In the genomic region with DNA sequence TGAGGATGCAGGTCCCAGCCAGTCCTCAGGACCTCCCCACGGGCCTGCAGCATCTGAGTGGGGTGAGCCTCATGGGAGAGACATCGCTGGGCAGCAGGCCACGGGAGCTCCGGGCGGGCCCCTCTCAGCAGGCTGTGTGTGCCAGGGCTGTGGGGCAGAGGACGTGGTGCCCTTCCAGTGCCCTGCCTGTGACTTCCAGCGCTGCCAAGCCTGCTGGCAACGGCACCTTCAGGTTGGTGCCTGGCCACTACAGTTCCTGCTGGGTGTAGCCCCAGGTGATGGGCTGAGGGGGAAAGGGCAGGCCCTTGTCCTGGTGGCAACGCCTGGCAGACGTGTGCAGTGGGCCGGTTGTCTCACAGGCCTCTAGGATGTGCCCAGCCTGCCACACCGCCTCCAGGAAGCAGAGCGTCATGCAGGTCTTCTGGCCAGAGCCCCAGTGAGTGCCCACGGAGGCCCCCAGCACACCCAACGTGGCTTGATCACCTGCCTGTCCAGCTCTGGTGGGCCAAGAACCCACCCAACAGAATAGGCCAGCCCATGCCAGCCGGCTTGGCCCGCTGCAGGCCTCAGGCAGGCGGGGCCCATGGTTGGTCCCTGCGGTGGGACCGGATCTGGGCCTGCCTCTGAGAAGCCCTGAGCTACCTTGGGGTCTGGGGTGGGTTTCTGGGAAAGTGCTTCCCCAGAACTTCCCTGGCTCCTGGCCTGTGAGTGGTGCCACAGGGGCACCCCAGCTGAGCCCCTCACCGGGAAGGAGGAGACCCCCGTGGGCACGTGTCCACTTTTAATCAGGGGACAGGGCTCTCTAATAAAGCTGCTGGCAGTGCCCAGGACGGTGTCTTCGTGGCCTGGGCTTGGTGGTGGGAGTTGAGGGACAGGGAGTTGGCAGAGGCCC, we compare ENCODE assay signal across 1 cellular context.
TF ChIP-seq lines count a peak whose summit lies in the region.

No MANE protein-coding gene starts in this region.

TF ChIP-seq in endothelial cell of umbilical vein, 7 proteins besides CTCF, POLR2A, EP300 and RAD21:
- TF ChIP-seq GATA2 (IDR thresholded peaks at IDR 0.05; ENCODE audit: insufficient read depth, insufficient read length, low read depth, low read length) (no peak), EZH2 (IDR thresholded peaks at IDR 0.05; ENCODE audit: borderline replicate concordance, low read depth, low read length, severe bottlenecking) (no peak), POLR2AphosphoS5 (IDR thresholded peaks at IDR 0.05; ENCODE audit: insufficient read depth, low read depth, low read length) (no peak), FOS (IDR thresholded peaks at IDR 0.05; ENCODE audit: borderline replicate concordance, insufficient read depth, low read length) (no peak), JUN (IDR thresholded peaks at IDR 0.05; ENCODE audit: borderline replicate concordance, insufficient read depth, insufficient read length, low read depth) (no peak), MYC (IDR thresholded peaks at IDR 0.05; ENCODE audit: low read depth, low read length) (no peak)
- TF ChIP-seq, protein P1, sequence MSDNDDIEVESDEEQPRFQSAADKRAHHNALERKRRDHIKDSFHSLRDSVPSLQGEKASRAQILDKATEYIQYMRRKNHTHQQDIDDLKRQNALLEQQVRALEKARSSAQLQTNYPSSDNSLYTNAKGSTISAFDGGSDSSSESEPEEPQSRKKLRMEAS (IDR thresholded peaks at IDR 0.05; ENCODE audit: insufficient read depth, insufficient read length), result no peak
